In genomic region chr12:51721281-51721940, GRCh38 we compare ENCODE assay signal across 8 cellular contexts.
DNase-seq lines count a peak whose midpoint lies in the region; ATAC-seq lines count a peak whose summit lies in the region.

No MANE protein-coding gene starts in this region.

- no peaks in the 10 kb centered on the region for H3K36me3 ChIP-seq in trophoblast cell (ENCODE audit: control insufficient read depth in 1 of 2, insufficient read depth in 2 of 2, low read length in 2 of 2)

- no peaks in the 10 kb centered on the region for H3K9me3 ChIP-seq in trophoblast cell (ENCODE audit: insufficient read depth, low read depth, low read length)

- no peak overlapping the region for H2BK12ac ChIP-seq in trophoblast cell (ENCODE audit: low read length)

- H3K27ac ChIP-seq in trophoblast cell (ENCODE audit: low read depth, low read length) = no peak overlapping the region

- ATAC-seq in HG02759 (IDR thresholded peaks at IDR 0.05; ENCODE audit: unreplicated experiment) (no peak), GM19324 (IDR thresholded peaks at IDR 0.05; ENCODE audit: low FRiP score, unreplicated experiment) (no peak), GM21786 (IDR thresholded peaks at IDR 0.05; ENCODE audit: unreplicated experiment) (no peak)

- H3K4me3 ChIP-seq in trophoblast cell (ENCODE audit: low read depth, low read length) = no peak overlapping the region

- H4K12ac ChIP-seq in trophoblast cell (ENCODE audit: low read depth, low read length) = no peak overlapping the region

- H4K8ac ChIP-seq in trophoblast cell (ENCODE audit: low read depth, low read length) = no peak overlapping the region

- no CpG with 5 or more reads among the region's 44 CpGs for WGBS in trophoblast cell (ENCODE audit: extremely low coverage, insufficient coverage, insufficient read length)

- peak overlapping the region; percentile 38 for H3K4me2 ChIP-seq in trophoblast cell (ENCODE audit: low read length)

- H3K18ac ChIP-seq in trophoblast cell (ENCODE audit: low read length) = no peak overlapping the region

- no peak overlapping the region for H3K14ac ChIP-seq in trophoblast cell (ENCODE audit: low read length)

- H3K79me2 ChIP-seq in trophoblast cell (ENCODE audit: control insufficient read depth, insufficient read depth, low read length, poor library complexity) = no peaks in the 10 kb centered on the region

- no peaks in the 10 kb centered on the region for H3K4me1 ChIP-seq in trophoblast cell (ENCODE audit: control insufficient read depth in 1 of 2, insufficient read depth in 2 of 2, low read length in 2 of 2)

- H2AK5ac ChIP-seq in trophoblast cell (ENCODE audit: low read length) = no peak overlapping the region

- no peak overlapping the region for H4K91ac ChIP-seq in trophoblast cell (ENCODE audit: low read depth, low read length)

- no peak overlapping the region for H3K9ac ChIP-seq in trophoblast cell (ENCODE audit: low read length)

- no peak overlapping the region for H3K4ac ChIP-seq in trophoblast cell (ENCODE audit: low read depth, low read length)

- no peak overlapping the region for H3K23ac ChIP-seq in trophoblast cell (ENCODE audit: low read length)

- no peak overlapping the region for H2BK120ac ChIP-seq in trophoblast cell (ENCODE audit: insufficient read depth, low read length, poor library complexity)

- DNase-seq in ELF-1 (ENCODE audit: low read depth, low spot score) = peak; percentile 75
- peak; percentile 82 for DNase-seq in activated CD8-positive, alpha-beta memory T cell treated with anti-CD3 and anti-CD28 coated beads, Interleukin-2, amount 50 U/mL, for 48 hours
- DNase-seq in fibroblast of gingiva (ENCODE audit: low read depth) = peak; percentile 39
- DNase-seq in trophoblast cell = peak in 1 of 2 donors; percentile 19
- DNase-seq in NK-92 treated with Interleukin-12 subunit alpha and Interleukin-12 subunit beta, amount 100 ng/mL, for 24 hours (lab: John Stamatoyannopoulos, UW) = no peak

- H2AFZ ChIP-seq in trophoblast cell (ENCODE audit: insufficient read depth, low read length, poor library complexity) = no peak overlapping the region

- H2BK5ac ChIP-seq in trophoblast cell (ENCODE audit: low read depth, low read length, poor library complexity) = no peak overlapping the region

- no peaks in the 10 kb centered on the region for H3K79me1 ChIP-seq in trophoblast cell (ENCODE audit: low read length)

- H3K27me3 ChIP-seq in trophoblast cell (ENCODE audit: insufficient read depth, low read length) = no peaks in the 10 kb centered on the region
